In genomic region chr3:63405882-63406281, GRCh38 we compare ENCODE assay signal across 1 cellular context.
TF ChIP-seq lines count a peak whose summit lies in the region.

No MANE protein-coding gene starts in this region.

TF ChIP-seq in GM23338, 12 proteins besides CTCF, POLR2A, EP300 and RAD21 (continued from another document):
- TF ChIP-seq ZNF462 (CRISPR knock-in tag; IDR thresholded peaks at IDR 0.05), result no peak
TF ChIP-seq in GM23338: peak in this region for 0.
